Comparison of ENCODE assay signal across 14 cellular contexts in the genomic region with DNA sequence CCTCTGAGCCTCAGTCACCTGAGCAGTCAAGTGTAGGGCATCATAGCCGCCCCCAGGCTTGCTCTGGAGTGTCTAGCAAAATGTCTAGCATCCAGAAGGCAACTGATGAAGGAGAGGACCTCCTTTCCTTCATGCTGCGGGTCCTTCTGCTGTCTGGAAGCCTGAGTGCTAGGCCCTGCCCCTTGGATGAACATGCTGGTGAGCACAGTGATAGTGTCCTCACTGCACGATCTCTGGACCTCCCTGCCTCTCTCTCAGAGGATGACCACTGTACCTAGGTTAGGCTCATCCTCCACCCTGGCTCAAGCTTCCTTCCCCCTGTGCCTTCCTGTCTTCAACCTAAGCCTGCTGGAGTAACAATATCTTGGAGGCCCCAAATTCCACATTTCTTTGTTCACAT.
DNase-seq lines count a peak whose midpoint lies in the region; ATAC-seq and TF ChIP-seq lines count a peak whose summit lies in the region.
"Had no signal": no experiment of that assay in that cellular context is flagged by ENCODE, and none has a peak within 500 bp of the region (broad histone marks: within the 10 kb centered on the region; RNA-seq: fewer than 3 reads in every experiment).

No MANE protein-coding gene starts in this region.

- CTCF ChIA-PET in T-cell (lab: Charles Lee), result interaction anchor here in 1 of 2 donors (0.6 to 0.9 kb wide), 2 partner anchors 162 to 200 kb away, joined by 3 read pairs; no protein-coding TSS in a partner anchor

- no peaks in the 10 kb centered on the region for H3K9me3 Mint-ChIP-seq in HFFc6
- peaks cover 0 to under 1% (median under 1%) of the 10 kb centered on the region in 3 donors for H3K9me3 Mint-ChIP-seq in T-cell

- 98% methylated on average over 3 of the region's 3 CpGs for WGBS in hepatocyte (ENCODE audit: low lambda C conversion rate, missing lambda C conversion rate)
- 92% methylated on average over 3 of the region's 3 CpGs for WGBS in smooth muscle cell (ENCODE audit: low lambda C conversion rate)

- TF ChIP-seq CTCF in HFFc6 (IDR thresholded peaks at IDR 0.05) (no peak), hepatocyte (IDR thresholded peaks at IDR 0.05; ENCODE audit: poor library complexity) (no peak), smooth muscle cell (IDR thresholded peaks at IDR 0.05; ENCODE audit: borderline replicate concordance, insufficient read depth, poor library complexity, severe bottlenecking) (no peak), colonic mucosa (IDR thresholded peaks at IDR 0.05) (no peak)

- peaks cover 6% of the 10 kb centered on the region for H3K27me3 Mint-ChIP-seq in HFFc6 (ENCODE audit: insufficient read depth)
- no peaks in the 10 kb centered on the region for H3K27me3 Mint-ChIP-seq in T-cell

- H3K4me3 ChIP-seq in hepatocyte (no peak overlapping the region), smooth muscle cell (no peak overlapping the region), colonic mucosa (no peak overlapping the region)

- H3K9me3 ChIP-seq in hepatocyte (ENCODE audit: low read depth) (no peaks in the 10 kb centered on the region), smooth muscle cell (replicated peaks; ENCODE audit: low read depth) (no peaks in the 10 kb centered on the region), colonic mucosa (no peaks in the 10 kb centered on the region)

- intact Hi-C loops in colonic mucosa (cut with DNase I), result no loop called here

- H3K27ac ChIP-seq in hepatocyte (no peak overlapping the region), smooth muscle cell (ENCODE audit: low read depth) (no peak overlapping the region), colonic mucosa (no peak overlapping the region)

- H3F3A ChIP-seq in smooth muscle cell (ENCODE audit: low read depth), result no peaks in the 10 kb centered on the region

- DNase-seq in HFFc6 (no peak), T-cell (no peak), hepatocyte (ENCODE audit: low spot score) (no peak), smooth muscle cell (lab: John Stamatoyannopoulos, UW; ENCODE audit: unreplicated experiment) (no peak), colonic mucosa (no peak)
- DNase-seq: activated CD4-positive, alpha-beta T cell treated with anti-CD3 and anti-CD28 coated beads for 1 hour; activated gamma-delta T cell; DMS 273 treated with DMSO at 0.1 percent for 48 hours; NCI-H748 treated with DMSO at 0.1 percent for 48 hours; right cardiac atrium had no signal

- H3K36me3 Mint-ChIP-seq in HFFc6 (ENCODE audit: low read depth) (no peaks in the 10 kb centered on the region), T-cell (no peaks in the 10 kb centered on the region)

- no peaks in the 10 kb centered on the region for H3K36me3 ChIP-seq in hepatocyte (replicated peaks; ENCODE audit: insufficient read depth, low read depth)
- H3K36me3 ChIP-seq in smooth muscle cell (ENCODE audit: low read depth), result no peaks in the 10 kb centered on the region
- H3K36me3 ChIP-seq in colonic mucosa, result no peaks in the 10 kb centered on the region

- H3K27me3 ChIP-seq in hepatocyte (no peaks in the 10 kb centered on the region), smooth muscle cell (ENCODE audit: low read depth) (no peaks in the 10 kb centered on the region), colonic mucosa (no peaks in the 10 kb centered on the region)

- H4K20me1 ChIP-seq in hepatocyte (ENCODE audit: insufficient read depth, poor library complexity, severe bottlenecking), result no peaks in the 10 kb centered on the region
- H4K20me1 ChIP-seq in smooth muscle cell (ENCODE audit: low read depth), result no peaks in the 10 kb centered on the region

- H3K4me1 ChIP-seq in hepatocyte (ENCODE audit: insufficient read depth), result peaks cover 8% of the 10 kb centered on the region
- no peaks in the 10 kb centered on the region for H3K4me1 ChIP-seq in smooth muscle cell (ENCODE audit: low read depth)
- H3K4me1 ChIP-seq in colonic mucosa, result no peaks in the 10 kb centered on the region

- POLR2A ChIA-PET in T-cell (lab: Charles Lee), result no interaction called here

- H3K79me2 ChIP-seq in hepatocyte (no peaks in the 10 kb centered on the region), smooth muscle cell (ENCODE audit: low read depth) (no peaks in the 10 kb centered on the region)

- H2AFZ ChIP-seq in hepatocyte (peak overlapping the region; percentile 67), smooth muscle cell (ENCODE audit: low read depth) (peak overlapping the region; percentile 97)

- H3K4me2 ChIP-seq in hepatocyte (peak overlapping the region; percentile 66), smooth muscle cell (peak overlapping the region; percentile 73)

- peak overlapping the region; percentile 86 for H3K4me3 Mint-ChIP-seq in HFFc6
- peak overlapping the region in 2 of 3 donors; percentile 1 to 77 for H3K4me3 Mint-ChIP-seq in T-cell

- H3K9me2 ChIP-seq in hepatocyte (replicated peaks; ENCODE audit: insufficient read depth), result no peaks in the 10 kb centered on the region

- H3K9ac ChIP-seq in smooth muscle cell (ENCODE audit: low read depth) (no peak overlapping the region), colonic mucosa (ENCODE audit: low read depth in 2 of 2, low read length in 2 of 2) (no peak overlapping the region)

- ATAC-seq in T-cell (replicated peaks in 1 of 4) (no peak), GM19023 (IDR thresholded peaks at IDR 0.05; ENCODE audit: unreplicated experiment) (no peak), GM21360 (IDR thresholded peaks at IDR 0.05; ENCODE audit: unreplicated experiment) (no peak), GM18868 (IDR thresholded peaks at IDR 0.05; ENCODE audit: unreplicated experiment) (no peak)
- ATAC-seq: esophagus mucosa had no signal

- H3K27ac Mint-ChIP-seq in HFFc6, result peak overlapping the region; percentile 88
- H3K27ac Mint-ChIP-seq in T-cell, result peak overlapping the region; percentile 45 to 93

- H3K4me1 Mint-ChIP-seq in HFFc6 (ENCODE audit: low read depth) (peaks cover 23% of the 10 kb centered on the region), T-cell (peaks cover 18 to 23% (median 22%) of the 10 kb centered on the region in 3 donors)
